ENCODE assay signal across 8 cellular contexts in the genomic region with DNA sequence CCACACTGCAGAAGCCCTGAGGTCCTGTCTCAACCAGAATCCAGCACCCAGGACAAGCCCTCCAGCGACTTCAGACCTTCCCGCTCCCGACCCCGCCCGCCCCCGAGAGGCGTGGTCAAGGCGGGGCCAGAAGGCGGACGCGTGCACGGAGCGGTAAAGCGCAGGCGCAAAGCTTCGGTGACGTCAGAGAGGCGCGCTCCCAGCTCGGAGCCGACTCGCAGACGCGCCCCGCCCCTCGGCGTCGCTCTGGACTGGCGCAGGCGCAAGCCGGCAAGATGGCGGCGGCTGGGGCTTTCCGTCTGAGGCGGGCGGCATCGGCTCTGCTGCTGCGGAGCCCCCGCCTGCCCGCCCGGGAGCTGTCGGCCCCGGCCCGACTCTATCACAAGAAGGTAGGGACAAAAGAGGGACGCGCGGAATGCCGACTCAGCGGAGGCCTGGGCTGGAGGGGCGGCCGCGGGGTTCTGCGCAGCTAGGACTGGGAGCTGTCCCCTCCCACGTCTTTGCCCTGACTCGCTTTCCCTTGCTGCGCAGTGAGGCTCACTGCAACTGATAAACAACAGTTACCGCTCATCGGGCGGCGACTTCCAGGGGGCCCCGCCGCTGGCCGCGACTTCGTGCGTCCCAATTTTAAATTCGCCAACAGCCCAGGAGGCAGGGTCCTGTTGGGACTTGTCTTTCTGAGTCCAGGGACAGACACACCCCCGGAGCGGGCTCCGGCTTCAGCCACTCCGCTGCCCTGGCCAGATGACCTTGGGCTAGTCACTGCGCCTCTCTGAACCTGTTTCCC.
DNase-seq lines count a peak whose midpoint lies in the region; ATAC-seq and FAIRE-seq lines count a peak whose summit lies in the region.

A gene (plus strand): TSS at position 249 of the 787 bp plus-strand sequence. CDS start 27 bp downstream, at position 276.

- ATAC-seq in GM21381 (IDR thresholded peaks at IDR 0.05; ENCODE audit: unreplicated experiment) = peak; percentile 52

- peaks cover 36% of the 10 kb centered on the region for H3K4me1 ChIP-seq in effector memory CD4-positive, alpha-beta T cell (ENCODE audit: control insufficient read depth, insufficient read depth, low read length, poor library complexity, severe bottlenecking)

- DNase-seq in COR-L47 (lab: John Stamatoyannopoulos, UW) (peak; percentile 93), HTR-8/SVneo (ENCODE audit: insufficient read length, low spot score) (peak; percentile 93), NOMO-1 treated with DMSO at 0.1 percent for 48 hours (lab: John Stamatoyannopoulos, UW; ENCODE audit: unreplicated experiment) (peak; percentile 92), medulla oblongata (ENCODE audit: extremely low spot score) (peak; percentile 99)
- DNase-seq in activated CD8-positive, alpha-beta memory T cell treated with anti-CD3 and anti-CD28 coated beads for 4 hours (ENCODE audit: low read depth in 2 of 2) = peak; percentile 97
- DNase-seq in effector memory CD4-positive, alpha-beta T cell = peak; percentile 96 to 99 (median 98)
- DNase-seq in stimulated activated CD4-positive, alpha-beta T cell treated with anti-CD3 and anti-CD28 coated beads, TNF-alpha, amount 100 ng/mL, for 48 hours (ENCODE audit: low read depth in 3 of 3) = peak; percentile 97 to 99 (median 98)

- H3K4me3 ChIP-seq in effector memory CD4-positive, alpha-beta T cell (ENCODE audit: insufficient read depth, low read depth, low read length, poor library complexity, severe bottlenecking) = peak within 1 kb of the TSS; percentile 96

- H3K36me3 ChIP-seq in effector memory CD4-positive, alpha-beta T cell (ENCODE audit: control insufficient read depth, insufficient read depth, low read length) = peaks cover 34% of the 10 kb centered on the region

- no peaks in the 10 kb centered on the region for H3K27me3 ChIP-seq in effector memory CD4-positive, alpha-beta T cell (replicated peaks; ENCODE audit: control insufficient read depth, insufficient read depth, low read length, poor library complexity, severe bottlenecking)

- H3K27ac ChIP-seq in effector memory CD4-positive, alpha-beta T cell (ENCODE audit: insufficient read depth, low read length, poor library complexity, severe bottlenecking) = peak within 1 kb of the TSS; percentile 90

- no peaks in the 10 kb centered on the region for H3K9me3 ChIP-seq in effector memory CD4-positive, alpha-beta T cell (ENCODE audit: control insufficient read depth, low read length)

- FAIRE-seq in HTR-8/SVneo (lab: Jason Lieb, UNC) = peak; percentile 23

Comparison
In these comparisons a context has a peak if more than half of its experiments do, and no peak if none do; other contexts are left out.
1. Peak in every context shown above with its lines: DNase-seq, ATAC-seq, H3K4me3 ChIP-seq and H3K27ac ChIP-seq.